ENCODE assay signal across 8 cellular contexts in genomic region chr19:50556236-50557008, GRCh38. TPM values are rescaled to one million over a fixed set of nuclear protein-coding genes. Genes with fewer than 3 reads are reported as not detected.
DNase-seq lines count a peak whose midpoint lies in the region; ATAC-seq, FAIRE-seq and TF ChIP-seq lines count a peak whose summit lies in the region.

No MANE protein-coding gene starts in this region.

- H3K4me3 ChIP-seq in AG04450 (ENCODE audit: low read depth, low read length) (peak overlapping the region; percentile 58), OCI-LY3 (ENCODE audit: low read length) (peak overlapping the region; percentile 90), epithelial cell of proximal tubule (ENCODE audit: low read depth, low read length) (peak overlapping the region; percentile 55), mucosa of stomach (ENCODE audit: low read length) (peak overlapping the region; percentile 36)

- H2AFZ ChIP-seq in OCI-LY3 (ENCODE audit: low read depth, low read length) = peak overlapping the region; percentile 95

- no peak for TF ChIP-seq POLR2A in H54 (IDR thresholded peaks at IDR 0.05; ENCODE audit: low read depth, low read length)

- H3K4me2 ChIP-seq in OCI-LY3 (ENCODE audit: low read length) = peak overlapping the region; percentile 83

- POLR2A ChIA-PET in AG04450 (lab: Yijun Ruan, JAX) = no interaction called here

- no peaks in the 10 kb centered on the region for H3K79me2 ChIP-seq in OCI-LY3 (ENCODE audit: low read length)

- CTCF ChIA-PET in AG04450 (lab: Charles Lee) = interaction anchor here (0.6 to 6.0 kb wide), 28 partner anchors 12 to 1077 kb away, joined by 3 to 65 read pairs (median 4); partner anchors contain the start of gene JOSD2

- H3K4me1 ChIP-seq in OCI-LY3 (ENCODE audit: low read length) (peaks cover 9% of the 10 kb centered on the region), mucosa of stomach (ENCODE audit: control insufficient read depth, insufficient read depth, low read length) (peaks cover 4% of the 10 kb centered on the region)

- H3K9me3 ChIP-seq in AG04450 (ENCODE audit: control insufficient read depth, insufficient read depth, low read length) (no peaks in the 10 kb centered on the region), OCI-LY3 (ENCODE audit: insufficient read depth, low read length) (no peaks in the 10 kb centered on the region), mucosa of stomach (ENCODE audit: control insufficient read depth, low read length) (no peaks in the 10 kb centered on the region)

- no peak for ATAC-seq in GM21526 (IDR thresholded peaks at IDR 0.05; ENCODE audit: low FRiP score, unreplicated experiment)

- H3K27me3 ChIP-seq in AG04450 (ENCODE audit: control insufficient read depth, insufficient read depth, low read length) = peaks cover 15% of the 10 kb centered on the region
- peaks cover 18% of the 10 kb centered on the region for H3K27me3 ChIP-seq in OCI-LY3 (ENCODE audit: low read depth, low read length)
- H3K27me3 ChIP-seq in mucosa of stomach (ENCODE audit: control insufficient read depth, insufficient read depth, low read length) = peaks cover 48% of the 10 kb centered on the region

- no peak for FAIRE-seq in H54 (lab: Jason Lieb, UNC)

- peak; percentile 76 for TF ChIP-seq CTCF in AG04450 (IDR thresholded peaks at IDR 0.05; ENCODE audit: low read depth, low read length)
- peak; percentile 99 for TF ChIP-seq CTCF in OCI-LY3 (IDR thresholded peaks at IDR 0.05; ENCODE audit: low read depth, low read length)
- TF ChIP-seq CTCF in epithelial cell of proximal tubule (conservative IDR thresholded peaks at IDR 0.05; ENCODE audit: low read depth, low read length) = peak; percentile 85

- H3K36me3 ChIP-seq in OCI-LY3 (replicated peaks; ENCODE audit: low read depth, low read length) (no peaks in the 10 kb centered on the region), mucosa of stomach (ENCODE audit: control insufficient read depth, insufficient read depth, low read length) (no peaks in the 10 kb centered on the region)

- H3K27ac ChIP-seq in AG04450 (ENCODE audit: low read depth, low read length) (no peak overlapping the region), OCI-LY3 (ENCODE audit: low read length) (peak overlapping the region; percentile 48)

- DNase-seq in AG04450 (ENCODE audit: low read depth, low spot score) (peak; percentile 16), H54 (ENCODE audit: insufficient read length, low spot score) (peak; percentile 99), activated T-cell treated with anti-CD3 and anti-CD28 coated beads for 24 hours (ENCODE audit: low read depth) (peak; percentile 68), epithelial cell of proximal tubule (ENCODE audit: low read depth) (no peak)
- DNase-seq in stimulated activated CD8-positive, alpha-beta memory T cell treated with anti-CD3 and anti-CD28 coated beads, Interleukin-4, amount 100 ng/mL, for 4 hours (ENCODE audit: low read depth in 2 of 2, low spot score in 1 of 2) = peak; percentile 32 to 51

- peak overlapping the region; percentile 88 for H3K9ac ChIP-seq in OCI-LY3 (ENCODE audit: low read length)
- H3K9ac ChIP-seq in mucosa of stomach (ENCODE audit: low read length) = peak overlapping the region; percentile 34

- H4K20me1 ChIP-seq in OCI-LY3 (ENCODE audit: insufficient read depth, low read length) = no peaks in the 10 kb centered on the region

RNA-seq across cellular contexts. Expression of gene LRRC4B, which starts 11.8 kb away (rescaled TPM):
- not detected in 2 replicates for polyA plus RNA-seq in AG04450 (2011; rRNA removed)
- polyA minus RNA-seq in AG04450 (2011; rRNA and poly(A)+ RNA removed) = not detected in 2 replicates
- total RNA-seq in epithelial cell of proximal tubule = 0.07 and 0.69 TPM in 2 replicates

RNA-seq across cellular contexts. Expression of gene ASPDH, which starts 42.7 kb away (rescaled TPM):
- polyA plus RNA-seq in AG04450 (2011; rRNA removed) = not detected in 2 replicates
- polyA minus RNA-seq in AG04450 (2011; rRNA and poly(A)+ RNA removed) = not detected in 2 replicates
- not detected in 2 replicates for total RNA-seq in epithelial cell of proximal tubule

RNA-seq across cellular contexts. Expression of gene JOSD2, which starts 45.4 kb away (rescaled TPM):
- 19.6 and 30.7 TPM in 2 replicates for polyA plus RNA-seq in AG04450 (2011; rRNA removed)
- 2.8 and 4.0 TPM in 2 replicates for polyA minus RNA-seq in AG04450 (2011; rRNA and poly(A)+ RNA removed)
- 16.1 and 36.4 TPM in 2 replicates for total RNA-seq in epithelial cell of proximal tubule

Comparison
In these comparisons a context has a peak if more than half of its experiments do, and no peak if none do; other contexts are left out.
1. H3K4me3 ChIP-seq: peak in every context shown above with its lines; median percentile 90 in OCI-LY3; 58 in AG04450; 55 in epithelial cell of proximal tubule; 36 in mucosa of stomach.